Comparison of ENCODE assay signal across 11 cellular contexts in genomic region chr20:32962646-32963045, GRCh38. TPM values are rescaled to one million over a fixed set of nuclear protein-coding genes. Genes with fewer than 3 reads are reported as not detected.
"Had no signal": no experiment of that assay in that cellular context is flagged by ENCODE, and none has a peak within 500 bp of the region (broad histone marks: within the 10 kb centered on the region; RNA-seq: fewer than 3 reads in every experiment).

No MANE protein-coding gene starts in this region.

RNA-seq across cellular contexts. Expression of gene SUN5, which starts 41.6 kb away (rescaled TPM):
- total RNA-seq: activated CD8-positive, alpha-beta memory T cell treated with anti-CD3 and anti-CD28 coated beads for 36 hours; activated CD8-positive, alpha-beta T cell treated with anti-CD3 and anti-CD28 coated beads for 36 hours; activated naive CD4-positive, alpha-beta T cell treated with anti-CD3 and anti-CD28 coated beads, Interleukin-2, amount 50 U/mL, for 72 hours; activated T-helper 2 cell treated with anti-CD3 and anti-CD28 coated beads, Interferon-gamma antibody, Interleukin-2, Interleukin-4, amounts not matched to agents 10 μg/mL and 5 μg/mL and 100 μg/mL, durations not matched to agents 14 hours and 24 hours and 36 hours; aorta; K562; MCF 10A; OCI-LY7; PC-9; Right ventricle myocardium superior; T-helper 2 cell treated with Interferon-gamma antibody and Interleukin-4, amounts not matched to agents 100 ng/mL and 5 ng/mL, for 36 hours had no signal

RNA-seq across cellular contexts. Expression of gene BPIFB2, which starts 44.9 kb away (rescaled TPM):
- total RNA-seq: activated CD8-positive, alpha-beta memory T cell treated with anti-CD3 and anti-CD28 coated beads for 36 hours; activated CD8-positive, alpha-beta T cell treated with anti-CD3 and anti-CD28 coated beads for 36 hours; activated naive CD4-positive, alpha-beta T cell treated with anti-CD3 and anti-CD28 coated beads, Interleukin-2, amount 50 U/mL, for 72 hours; activated T-helper 2 cell treated with anti-CD3 and anti-CD28 coated beads, Interferon-gamma antibody, Interleukin-2, Interleukin-4, amounts not matched to agents 10 μg/mL and 5 μg/mL and 100 μg/mL, durations not matched to agents 14 hours and 24 hours and 36 hours; aorta; K562; MCF 10A; OCI-LY7; PC-9; Right ventricle myocardium superior; T-helper 2 cell treated with Interferon-gamma antibody and Interleukin-4, amounts not matched to agents 100 ng/mL and 5 ng/mL, for 36 hours had no signal
